ENCODE assay signal across 16 cellular contexts in genomic region chr2:112750560-112750843, GRCh38. TPM values are rescaled to one million over a fixed set of nuclear protein-coding genes. Genes with fewer than 3 reads are reported as not detected.
A peak's percentile ranks its signal among the peaks of the same experiment; 100 is the strongest.
DNase-seq lines count a peak whose midpoint lies in the region; ATAC-seq, FAIRE-seq and TF ChIP-seq lines count a peak whose summit lies in the region.
"Had no signal": no experiment of that assay in that cellular context is flagged by ENCODE, and none has a peak within 500 bp of the region (broad histone marks: within the 10 kb centered on the region; RNA-seq: fewer than 3 reads in every experiment).

No MANE protein-coding gene starts in this region.

- no peak overlapping the region for H3K4me3 ChIP-seq in smooth muscle cell
- H3K4me3 ChIP-seq in CD8-positive, alpha-beta T cell (ENCODE audit: low read depth, low read length): no peak overlapping the region
- H3K4me3 ChIP-seq: SJCRH30 had no signal

- no peaks in the 10 kb centered on the region for H3K79me2 ChIP-seq in smooth muscle cell (ENCODE audit: low read depth)

- H3K27ac Mint-ChIP-seq in activated naive CD8-positive, alpha-beta T cell treated with anti-CD3 and anti-CD28 coated beads, Interleukin-2, amount 10 ng/mL, durations not matched to agents 7 days and 5 days: peak overlapping the region; percentile 11
- H3K27ac Mint-ChIP-seq in activated naive CD8-positive, alpha-beta T cell treated with anti-CD3 and anti-CD28 coated beads, Interleukin-2, amount 50 U/mL, for 24 hours: no peak overlapping the region
- no peak overlapping the region for H3K27ac Mint-ChIP-seq in CD8-positive, alpha-beta T cell

- H3K4me1 ChIP-seq in smooth muscle cell (ENCODE audit: low read depth): no peaks in the 10 kb centered on the region
- H3K4me1 ChIP-seq in CD8-positive, alpha-beta T cell (ENCODE audit: insufficient read depth, low read length): no peaks in the 10 kb centered on the region
- H3K4me1 ChIP-seq: BE2C, SJCRH30 had no signal

- H3K9me3 Mint-ChIP-seq in activated naive CD8-positive, alpha-beta T cell treated with anti-CD3 and anti-CD28 coated beads, Interleukin-2, amount 10 ng/mL, durations not matched to agents 7 days and 5 days: peaks cover 3% of the 10 kb centered on the region
- H3K9me3 Mint-ChIP-seq in activated naive CD8-positive, alpha-beta T cell treated with anti-CD3 and anti-CD28 coated beads, Interleukin-2, amount 50 U/mL, for 24 hours: no peaks in the 10 kb centered on the region
- no peaks in the 10 kb centered on the region for H3K9me3 Mint-ChIP-seq in CD8-positive, alpha-beta T cell
- H3K9me3 Mint-ChIP-seq: activated B cell treated with CpG ODN at 0.5 μM for 24 hours had no signal

- CTCF ChIA-PET in CD8-positive, alpha-beta T cell (lab: Charles Lee): interaction anchor here (0.9 to 4.2 kb wide), 17 partner anchors 9 to 210 kb away, joined by 3 to 44 read pairs (median 7); no protein-coding TSS in a partner anchor

- peaks cover 31% of the 10 kb centered on the region for H3K4me1 Mint-ChIP-seq in activated naive CD8-positive, alpha-beta T cell treated with anti-CD3 and anti-CD28 coated beads, Interleukin-2, amount 10 ng/mL, durations not matched to agents 7 days and 5 days
- H3K4me1 Mint-ChIP-seq in activated naive CD8-positive, alpha-beta T cell treated with anti-CD3 and anti-CD28 coated beads, Interleukin-2, amount 50 U/mL, for 24 hours: peaks cover 17% of the 10 kb centered on the region
- peaks cover 6% of the 10 kb centered on the region for H3K4me1 Mint-ChIP-seq in CD8-positive, alpha-beta T cell (ENCODE audit: low read depth)

- H3K27me3 Mint-ChIP-seq in activated naive CD8-positive, alpha-beta T cell treated with anti-CD3 and anti-CD28 coated beads, Interleukin-2, amount 10 ng/mL, durations not matched to agents 7 days and 5 days: no peaks in the 10 kb centered on the region
- no peaks in the 10 kb centered on the region for H3K27me3 Mint-ChIP-seq in activated naive CD8-positive, alpha-beta T cell treated with anti-CD3 and anti-CD28 coated beads, Interleukin-2, amount 50 U/mL, for 24 hours
- H3K27me3 Mint-ChIP-seq in CD8-positive, alpha-beta T cell (ENCODE audit: low read depth): no peaks in the 10 kb centered on the region
- H3K27me3 Mint-ChIP-seq: activated B cell treated with CpG ODN at 0.5 μM for 24 hours had no signal

- H3K27ac ChIP-seq in epithelial cell of prostate (peak overlapping the region; percentile 9), smooth muscle cell (ENCODE audit: low read depth) (peak overlapping the region; percentile 38)
- H3K27ac ChIP-seq in CD8-positive, alpha-beta T cell (ENCODE audit: low read depth, low read length): no peak overlapping the region
- H3K27ac ChIP-seq: SJCRH30 had no signal

- ATAC-seq in activated naive CD8-positive, alpha-beta T cell treated with anti-CD3 and anti-CD28 coated beads, Interleukin-2, amount 10 ng/mL, durations not matched to agents 7 days and 5 days (ENCODE audit: low read depth): no peak
- ATAC-seq in activated naive CD8-positive, alpha-beta T cell treated with anti-CD3 and anti-CD28 coated beads, Interleukin-2, amount 50 U/mL, for 24 hours: no peak
- ATAC-seq in CD8-positive, alpha-beta T cell: no peak
- no peak for ATAC-seq in HG02884 (IDR thresholded peaks at IDR 0.05; ENCODE audit: unreplicated experiment)

- H3K36me3 ChIP-seq in smooth muscle cell (ENCODE audit: low read depth): no peaks in the 10 kb centered on the region
- H3K36me3 ChIP-seq in CD8-positive, alpha-beta T cell (ENCODE audit: insufficient read depth, low read length): no peaks in the 10 kb centered on the region

- FAIRE-seq in RCC 7860 (lab: Jason Lieb, UNC): peak; percentile 52

- no peaks in the 10 kb centered on the region for H4K20me1 ChIP-seq in smooth muscle cell (ENCODE audit: low read depth)

- H3K27me3 ChIP-seq in smooth muscle cell (ENCODE audit: low read depth): no peaks in the 10 kb centered on the region
- no peaks in the 10 kb centered on the region for H3K27me3 ChIP-seq in CD8-positive, alpha-beta T cell (ENCODE audit: insufficient read depth, low read length)
- H3K27me3 ChIP-seq: BE2C, SJCRH30 had no signal

- H3K36me3 Mint-ChIP-seq in activated naive CD8-positive, alpha-beta T cell treated with anti-CD3 and anti-CD28 coated beads, Interleukin-2, amount 10 ng/mL, durations not matched to agents 7 days and 5 days: peaks cover 54% of the 10 kb centered on the region
- peaks cover 28% of the 10 kb centered on the region for H3K36me3 Mint-ChIP-seq in activated naive CD8-positive, alpha-beta T cell treated with anti-CD3 and anti-CD28 coated beads, Interleukin-2, amount 50 U/mL, for 24 hours (ENCODE audit: low read depth)
- H3K36me3 Mint-ChIP-seq in CD8-positive, alpha-beta T cell: no peaks in the 10 kb centered on the region

- no peaks in the 10 kb centered on the region for H3F3A ChIP-seq in smooth muscle cell (ENCODE audit: low read depth)

- POLR2A ChIA-PET in activated naive CD8-positive, alpha-beta T cell treated with anti-CD3 and anti-CD28 coated beads, Interleukin-2, amount 10 ng/mL, durations not matched to agents 7 days and 5 days (lab: Charles Lee): interaction anchor here (0.6 to 0.7 kb wide), 2 partner anchors 14 to 136 kb away, joined by 3 read pairs; no protein-coding TSS in a partner anchor
- POLR2A ChIA-PET in CD8-positive, alpha-beta T cell (lab: Charles Lee): no interaction called here

- H3K9me3 ChIP-seq in smooth muscle cell (replicated peaks; ENCODE audit: low read depth): no peaks in the 10 kb centered on the region
- no peaks in the 10 kb centered on the region for H3K9me3 ChIP-seq in CD8-positive, alpha-beta T cell (ENCODE audit: low read length)
- H3K9me3 ChIP-seq: BE2C, SJCRH30 had no signal

- H3K4me2 ChIP-seq in smooth muscle cell: peak overlapping the region; percentile 14

- no peak overlapping the region for H3K4me3 Mint-ChIP-seq in activated naive CD8-positive, alpha-beta T cell treated with anti-CD3 and anti-CD28 coated beads, Interleukin-2, amount 10 ng/mL, durations not matched to agents 7 days and 5 days
- no peak overlapping the region for H3K4me3 Mint-ChIP-seq in activated naive CD8-positive, alpha-beta T cell treated with anti-CD3 and anti-CD28 coated beads, Interleukin-2, amount 50 U/mL, for 24 hours
- no peak overlapping the region for H3K4me3 Mint-ChIP-seq in CD8-positive, alpha-beta T cell
- H3K4me3 Mint-ChIP-seq: activated B cell treated with CpG ODN at 0.5 μM for 24 hours had no signal

- no peak for DNase-seq in activated naive CD8-positive, alpha-beta T cell treated with anti-CD3 and anti-CD28 coated beads, Interleukin-2, amount 10 ng/mL, durations not matched to agents 7 days and 5 days
- no peak for DNase-seq in activated naive CD8-positive, alpha-beta T cell treated with anti-CD3 and anti-CD28 coated beads, Interleukin-2, amount 50 U/mL, for 24 hours
- DNase-seq in RCC 7860 (ENCODE audit: low spot score) (no peak), epithelial cell of prostate (ENCODE audit: low read depth, low spot score) (no peak), smooth muscle cell (lab: John Stamatoyannopoulos, UW; ENCODE audit: unreplicated experiment) (no peak), AML-193 (lab: John Stamatoyannopoulos, UW) (no peak)
- DNase-seq in CD8-positive, alpha-beta T cell: no peak
- DNase-seq: activated B cell treated with CpG ODN at 0.5 μM for 24 hours; activated effector memory CD4-positive, alpha-beta T cell treated with anti-CD3 and anti-CD28 coated beads, Interleukin-2, amount 50 U/mL, for 16 hours; BE2C; central memory CD4-positive, alpha-beta T cell; erythroblast; NCI-H1417 treated with DMSO at 0.1 percent for 48 hours; NCI-H526 treated with DMSO at 0.1 percent for 48 hours; SJCRH30 had no signal

- intact Hi-C loops in CD8-positive, alpha-beta T cell (cut with DNase I, micrococcal nuclease): loop anchor here in 1 of 2 experiments (1.0 to 5.0 kb wide), 2 partner anchors 191 to 207 kb away; no protein-coding TSS in a partner anchor

- H2AFZ ChIP-seq in smooth muscle cell (ENCODE audit: low read depth): peak overlapping the region; percentile 20

- TF ChIP-seq CTCF in smooth muscle cell (IDR thresholded peaks at IDR 0.05; ENCODE audit: borderline replicate concordance, insufficient read depth, poor library complexity, severe bottlenecking): no peak
- no peak for TF ChIP-seq CTCF in CD8-positive, alpha-beta T cell (IDR thresholded peaks at IDR 0.05)

- no peak overlapping the region for H3K9ac ChIP-seq in smooth muscle cell (ENCODE audit: low read depth)

RNA-seq across cellular contexts. Expression of gene CKAP2L, which starts 13.9 kb away (rescaled TPM):
- 10 to 100 TPM; 38.9 to 40.3 TPM for total RNA-seq in activated naive CD8-positive, alpha-beta T cell treated with anti-CD3 and anti-CD28 coated beads, Interleukin-2, amount 10 ng/mL, durations not matched to agents 7 days and 5 days
- 7.8 and 16.7 TPM in 2 replicates for total RNA-seq in smooth muscle cell
- 5.1 and 6.6 TPM in 2 replicates for polyA plus RNA-seq in smooth muscle cell
- total RNA-seq in CD8-positive, alpha-beta T cell: under 1 TPM; 0.50 to 0.57 TPM

RNA-seq across cellular contexts. Expression of gene NT5DC4, which starts 29.7 kb away (rescaled TPM):
- not detected for total RNA-seq in activated naive CD8-positive, alpha-beta T cell treated with anti-CD3 and anti-CD28 coated beads, Interleukin-2, amount 10 ng/mL, durations not matched to agents 7 days and 5 days
- total RNA-seq in smooth muscle cell: not detected in 2 replicates
- not detected in 2 replicates for polyA plus RNA-seq in smooth muscle cell
- total RNA-seq in CD8-positive, alpha-beta T cell: not detected
- total RNA-seq: SJCRH30 had no signal

RNA-seq across cellular contexts. Expression of gene IL1A, which starts 33.8 kb away (rescaled TPM):
- total RNA-seq in activated naive CD8-positive, alpha-beta T cell treated with anti-CD3 and anti-CD28 coated beads, Interleukin-2, amount 10 ng/mL, durations not matched to agents 7 days and 5 days: not detected
- total RNA-seq in smooth muscle cell: 3.4 and 6.4 TPM in 2 replicates
- polyA plus RNA-seq in smooth muscle cell: 1.4 and 5.1 TPM in 2 replicates
- not detected for total RNA-seq in CD8-positive, alpha-beta T cell
- total RNA-seq: SJCRH30 had no signal
